10 cellular contexts compared by ENCODE assay signal in genomic region chr14:102779574-102780315, GRCh38. TPM values are rescaled to one million over a fixed set of nuclear protein-coding genes. Genes with fewer than 3 reads are reported as not detected.
DNase-seq lines count a peak whose midpoint lies in the region; ATAC-seq and TF ChIP-seq lines count a peak whose summit lies in the region.
"Had no signal": no experiment of that assay in that cellular context is flagged by ENCODE, and none has a peak within 500 bp of the region (broad histone marks: within the 10 kb centered on the region; RNA-seq: fewer than 3 reads in every experiment).

No MANE protein-coding gene starts in this region.

- H3K4me1 ChIP-seq in DND-41 (ENCODE audit: insufficient read depth, low read length): peaks cover 36% of the 10 kb centered on the region
- peaks cover 27% of the 10 kb centered on the region for H3K4me1 ChIP-seq in upper lobe of right lung

- H3K27me3 Mint-ChIP-seq in activated naive CD8-positive, alpha-beta T cell treated with anti-CD3 and anti-CD28 coated beads for 36 hours: no peaks in the 10 kb centered on the region
- H3K27me3 Mint-ChIP-seq in naive thymus-derived CD8-positive, alpha-beta T cell: peaks cover 0 to 1% (median 0%) of the 10 kb centered on the region in 5 donors

- no peak for ATAC-seq in DND-41 (ENCODE audit: insufficient read depth, low read depth)
- no peak for ATAC-seq in naive thymus-derived CD8-positive, alpha-beta T cell
- no peak for ATAC-seq in HG03175 (IDR thresholded peaks at IDR 0.05; ENCODE audit: unreplicated experiment)
- ATAC-seq in upper lobe of right lung: no peak

- no peak overlapping the region for H3K9ac ChIP-seq in DND-41 (ENCODE audit: low read depth, low read length)

- H3K4me3 ChIP-seq in DND-41 (ENCODE audit: low read depth in 1 of 2, low read length in 2 of 2): peak overlapping the region in 1 of 2 experiments; percentile 62; a peak in 1 of 4 replicates
- peak overlapping the region; percentile 66 for H3K4me3 ChIP-seq in HL-60 (replicated peaks; ENCODE audit: insufficient read depth, low read length)
- no peak overlapping the region for H3K4me3 ChIP-seq in upper lobe of right lung

- H3K27me3 ChIP-seq in DND-41 (ENCODE audit: insufficient read depth, low read length, poor library complexity) (no peaks in the 10 kb centered on the region), HL-60 (ENCODE audit: insufficient read depth, poor library complexity, severe bottlenecking) (no peaks in the 10 kb centered on the region), upper lobe of right lung (no peaks in the 10 kb centered on the region)

- H3K27ac ChIP-seq in DND-41 (ENCODE audit: low read length) (no peak overlapping the region), HL-60 (replicated peaks) (peak overlapping the region; percentile 69), upper lobe of right lung (no peak overlapping the region)

- H2AFZ ChIP-seq in DND-41 (ENCODE audit: low read depth, low read length): no peak overlapping the region

- peak overlapping the region; percentile 90 for H3K27ac Mint-ChIP-seq in activated naive CD8-positive, alpha-beta T cell treated with anti-CD3 and anti-CD28 coated beads for 36 hours
- peak overlapping the region in 8 of 10 donors; percentile 1 to 95 (median 68) for H3K27ac Mint-ChIP-seq in naive thymus-derived CD8-positive, alpha-beta T cell

- H3K36me3 ChIP-seq in DND-41 (ENCODE audit: insufficient read depth, low read length): peaks cover 6% of the 10 kb centered on the region; the same call in 1 of the 2 replicates
- no peaks in the 10 kb centered on the region for H3K36me3 ChIP-seq in upper lobe of right lung

- TF ChIP-seq CTCF in DND-41 (IDR thresholded peaks at IDR 0.05; ENCODE audit: borderline replicate concordance, extremely low read depth, low read length, poor library complexity, severe bottlenecking) (no peak), HL-60 (IDR thresholded peaks at IDR 0.05; ENCODE audit: insufficient read depth, low read length) (no peak), upper lobe of right lung (IDR thresholded peaks at IDR 0.05) (no peak)

- peaks cover 69% of the 10 kb centered on the region for H3K79me2 ChIP-seq in DND-41 (ENCODE audit: insufficient read depth, low read length)

- peaks cover 32% of the 10 kb centered on the region for H3K36me3 Mint-ChIP-seq in activated naive CD8-positive, alpha-beta T cell treated with anti-CD3 and anti-CD28 coated beads for 36 hours
- peaks cover 0 to 11% (median 0%) of the 10 kb centered on the region in 3 donors for H3K36me3 Mint-ChIP-seq in naive thymus-derived CD8-positive, alpha-beta T cell

- peaks cover 60% of the 10 kb centered on the region for H3K4me1 Mint-ChIP-seq in activated naive CD8-positive, alpha-beta T cell treated with anti-CD3 and anti-CD28 coated beads for 36 hours
- H3K4me1 Mint-ChIP-seq in naive thymus-derived CD8-positive, alpha-beta T cell: peaks cover 38 to 72% (median 69%) of the 10 kb centered on the region in 4 donors

- intact Hi-C loops in upper lobe of right lung (cut with DNase I): no loop called here

- H3K9me3 Mint-ChIP-seq in activated naive CD8-positive, alpha-beta T cell treated with anti-CD3 and anti-CD28 coated beads for 36 hours: no peaks in the 10 kb centered on the region
- no peaks in the 10 kb centered on the region for H3K9me3 Mint-ChIP-seq in naive thymus-derived CD8-positive, alpha-beta T cell

- peaks cover 46% of the 10 kb centered on the region for H4K20me1 ChIP-seq in DND-41 (ENCODE audit: insufficient read depth, low read length)

- H3K4me2 ChIP-seq in DND-41 (ENCODE audit: insufficient read depth, low read length): peak overlapping the region; percentile 88

- POLR2A ChIA-PET in naive thymus-derived CD8-positive, alpha-beta T cell (lab: Charles Lee): no interaction called here

- no peaks in the 10 kb centered on the region for H3K9me3 ChIP-seq in DND-41 (ENCODE audit: insufficient read depth, low read length, severe bottlenecking)
- no peaks in the 10 kb centered on the region for H3K9me3 ChIP-seq in upper lobe of right lung

- DNase-seq in DND-41: no peak
- DNase-seq in HL-60 (ENCODE audit: low read depth in 1 of 2, low spot score in 1 of 2): peak; percentile 34 to 78
- no peak for DNase-seq in activated naive CD8-positive, alpha-beta T cell treated with anti-CD3 and anti-CD28 coated beads for 36 hours
- no peak for DNase-seq in naive thymus-derived CD8-positive, alpha-beta T cell
- DNase-seq in middle frontal gyrus (ENCODE audit: extremely low spot score, low spot score): no peak
- no peak for DNase-seq in upper lobe of right lung
- DNase-seq: NCI-H1048; stimulated activated CD4-positive, alpha-beta T cell treated with anti-CD3 and anti-CD28 coated beads, Interleukin-12 subunit alpha, Interleukin-12 subunit beta, amount 100 ng/mL, for 4 hours; T1000 had no signal

- H3K4me3 Mint-ChIP-seq in activated naive CD8-positive, alpha-beta T cell treated with anti-CD3 and anti-CD28 coated beads for 36 hours: peak overlapping the region; percentile 88
- H3K4me3 Mint-ChIP-seq in naive thymus-derived CD8-positive, alpha-beta T cell: peak overlapping the region; percentile 29 to 97 (median 90)

RNA-seq across cellular contexts. Expression of gene TRAF3, which starts 2.5 kb away (rescaled TPM):
- total RNA-seq in activated naive CD8-positive, alpha-beta T cell treated with anti-CD3 and anti-CD28 coated beads for 36 hours: 10 to 100 TPM; 39.2 to 39.6 TPM
- total RNA-seq in naive thymus-derived CD8-positive, alpha-beta T cell: 10 to 100 TPM; 40.8 to 45.2 TPM
- polyA plus RNA-seq in naive thymus-derived CD8-positive, alpha-beta T cell: 10 to 100 TPM; 13.3 to 18.5 (median 13.8) TPM
- total RNA-seq in upper lobe of right lung: 22.3 TPM

Comparison
In these comparisons a context has a peak if more than half of its experiments do, and no peak if none do; other contexts are left out.
1. DNase-seq: peak in HL-60 (2 of 2); none in DND-41 (single experiment), activated naive CD8-positive, alpha-beta T cell treated with anti-CD3 and anti-CD28 coated beads for 36 hours (single experiment), naive thymus-derived CD8-positive, alpha-beta T cell (0 of 10), middle frontal gyrus (single experiment) and upper lobe of right lung (single experiment).